In genomic region chr14:54857830-54858269, GRCh38 we compare ENCODE assay signal across 9 cellular contexts. TPM values are rescaled to one million over a fixed set of nuclear protein-coding genes. Genes with fewer than 3 reads are reported as not detected.
A peak's percentile ranks its signal among the peaks of the same experiment; 100 is the strongest.
DNase-seq lines count a peak whose midpoint lies in the region; ATAC-seq and TF ChIP-seq lines count a peak whose summit lies in the region.
"Had no signal": no experiment of that assay in that cellular context is flagged by ENCODE, and none has a peak within 500 bp of the region (broad histone marks: within the 10 kb centered on the region; RNA-seq: fewer than 3 reads in every experiment).

No MANE protein-coding gene starts in this region.

- no peaks in the 10 kb centered on the region for H3K27me3 ChIP-seq in psoas muscle (ENCODE audit: insufficient read depth in 3 of 3, low read length in 2 of 3)
- H3K27me3 ChIP-seq in Peyer's patch: no peaks in the 10 kb centered on the region

- ATAC-seq in GM18909 (IDR thresholded peaks at IDR 0.05; ENCODE audit: poor library complexity, unreplicated experiment) (peak; percentile 65), HG02852 (IDR thresholded peaks at IDR 0.05; ENCODE audit: unreplicated experiment) (peak; percentile 71), psoas muscle (peak in 3 of 4 donors; percentile 57 to 79 (median 69)), HG03025 (IDR thresholded peaks at IDR 0.05; ENCODE audit: low FRiP score, unreplicated experiment) (no peak)
- ATAC-seq in stimulated activated naive CD8-positive, alpha-beta T cell treated with anti-CD3 and anti-CD28 coated beads, Interleukin-15, Interleukin-2, amounts not matched to agents 100 U/mL and 50 U/mL, for 24 hours: no peak

- TF ChIP-seq CTCF in psoas muscle (IDR thresholded peaks at IDR 0.05) (no peak), Peyer's patch (IDR thresholded peaks at IDR 0.05) (no peak)

- no peaks in the 10 kb centered on the region for H3K4me1 ChIP-seq in psoas muscle
- no peaks in the 10 kb centered on the region for H3K4me1 ChIP-seq in Peyer's patch

- no peak overlapping the region for H3K4me3 ChIP-seq in psoas muscle
- no peak overlapping the region for H3K4me3 ChIP-seq in Peyer's patch

- H3K9me3 ChIP-seq in psoas muscle (no peaks in the 10 kb centered on the region), Peyer's patch (no peaks in the 10 kb centered on the region)

- 70 to 86% (median 77%) methylated on average over 1 of the region's 1 CpG for WGBS in psoas muscle, 3 donors

- H3K27ac ChIP-seq in psoas muscle (no peak overlapping the region), Peyer's patch (peak overlapping the region in 1 of 4 donors; percentile 12)

- TF ChIP-seq POLR2A in Peyer's patch (IDR thresholded peaks at IDR 0.05): no peak

- no peaks in the 10 kb centered on the region for H3K36me3 ChIP-seq in psoas muscle (ENCODE audit: insufficient read depth in 1 of 2, low read depth in 1 of 2)
- peaks cover 0 to 6% (median 0%) of the 10 kb centered on the region in 3 donors for H3K36me3 ChIP-seq in Peyer's patch

- DNase-seq in SKM-1 treated with dmso at 0.1 percent for 144 hours (lab: John Stamatoyannopoulos, UW; ENCODE audit: unreplicated experiment): peak; percentile 67
- no peak for DNase-seq in psoas muscle
- no peak for DNase-seq in Peyer's patch
- no peak for DNase-seq in stimulated activated naive CD8-positive, alpha-beta T cell treated with anti-CD3 and anti-CD28 coated beads, Interleukin-15, Interleukin-2, amounts not matched to agents 100 U/mL and 50 U/mL, for 24 hours
- no peak for DNase-seq in 8988T
- DNase-seq: activated gamma-delta T cell had no signal

- intact Hi-C loops in psoas muscle (cut with DNase I): no loop called here

RNA-seq across cellular contexts. Expression of gene GCH1, which starts 44.8 kb away (rescaled TPM):
- total RNA-seq in psoas muscle (1 to 10 TPM in 3 of 4 donors, under 1 TPM in 1; 0.65 to 1.4 (median 1.2) TPM), Peyer's patch (10 to 100 TPM; 15.7 to 29.2 (median 28.1) TPM)
- polyA plus RNA-seq in psoas muscle: 1 to 10 TPM in 2 of 3 donors, under 1 TPM in 1; 0.91 to 1.2 (median 1.0) TPM

Comparison
In these comparisons a context has a peak if more than half of its experiments do, and no peak if none do; other contexts are left out.
1. ATAC-seq: peak in GM18909 (single experiment), HG02852 (single experiment) and psoas muscle (3 of 4); none in stimulated activated naive CD8-positive, alpha-beta T cell treated with anti-CD3 and anti-CD28 coated beads, Interleukin-15, Interleukin-2, amounts not matched to agents 100 U/mL and 50 U/mL, for 24 hours (single experiment) and HG03025 (single experiment).
2. RNA of gene GCH1, which starts 44.8 kb away (total RNA-seq): 15.7 to 29.2 TPM in Peyer's patch; 0.65 to 1.4 TPM in psoas muscle; every median in the first group is over 4 times any median in the second.